8 cellular contexts compared by ENCODE assay signal in the genomic region with DNA sequence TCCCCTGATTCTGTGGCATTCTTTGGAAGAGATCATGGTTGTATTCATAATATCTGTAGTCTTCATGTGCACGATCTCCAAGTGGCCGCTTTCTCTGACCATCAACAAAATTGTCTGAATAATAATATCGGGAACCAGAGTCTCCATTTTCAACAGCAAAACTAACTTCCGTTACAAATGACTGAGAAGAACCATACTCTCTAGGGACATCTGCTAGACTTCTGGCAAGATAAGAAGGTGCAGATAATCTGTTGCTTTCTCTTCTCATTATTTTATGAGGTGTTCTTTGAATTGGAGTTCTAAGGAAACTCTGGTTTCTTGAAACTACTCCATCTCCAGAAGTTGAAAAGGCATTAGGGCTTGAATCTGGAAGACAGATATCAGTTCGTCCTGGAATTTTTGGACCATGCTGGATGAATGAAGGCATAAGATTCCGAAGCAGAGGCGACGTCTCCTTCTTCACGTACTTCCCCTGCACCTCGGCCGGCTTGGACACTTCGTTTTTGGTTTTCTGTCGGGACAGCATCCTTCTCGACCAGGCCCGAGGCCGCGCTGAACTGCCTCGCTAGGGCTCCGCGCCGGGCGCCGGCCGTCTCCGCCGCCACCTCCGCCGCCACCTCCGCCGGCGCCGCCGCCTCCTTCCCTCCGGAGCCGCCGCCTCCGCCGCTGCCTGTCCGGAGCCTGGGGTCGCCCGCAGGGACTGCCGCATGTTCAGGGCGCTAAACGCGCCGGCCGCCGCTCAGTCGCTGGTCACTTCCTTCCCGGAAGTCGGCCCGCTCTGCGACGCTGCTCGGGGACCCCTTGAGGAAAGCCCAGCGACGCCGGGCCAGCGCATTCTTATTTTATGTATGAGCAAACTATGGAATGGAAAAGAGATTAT. TPM values are rescaled to one million over a fixed set of nuclear protein-coding genes. Genes with fewer than 3 reads are reported as not detected.
DNase-seq lines count a peak whose midpoint lies in the region; ATAC-seq and TF ChIP-seq lines count a peak whose summit lies in the region.
"Not testable (repeated sequence)": the region's sequence is repeated elsewhere in the genome, so short reads cannot be mapped to it uniquely, and the experiment has no call there.

No MANE protein-coding gene starts in this region.

- H3K27me3 ChIP-seq in skeletal muscle tissue (ENCODE audit: control insufficient read depth in 3 of 3, insufficient read depth in 3 of 3, low read length in 3 of 3): not testable (repeated sequence)

- not testable (repeated sequence) for H3K4me1 ChIP-seq in skeletal muscle tissue (ENCODE audit: control insufficient read depth in 3 of 3, insufficient read depth in 3 of 3, low read length in 3 of 3); urinary bladder (ENCODE audit: insufficient read depth)

- peak; percentile 24 for DNase-seq in activated CD4-positive, alpha-beta memory T cell treated with anti-CD3 and anti-CD28 coated beads, Interleukin-2, amount 10 ng/mL, durations not matched to agents 7 days and 5 days
- DNase-seq in central memory CD8-positive, alpha-beta T cell (ENCODE audit: low spot score in 2 of 2): not testable (repeated sequence)
- DNase-seq in iPS-NIHi7 (ENCODE audit: extremely low spot score): peak; percentile 10

- 28% methylated on average over 59 of the region's 59 CpGs for WGBS in urinary bladder

- not testable (repeated sequence) for H3K9me3 Mint-ChIP-seq in activated CD4-positive, alpha-beta memory T cell treated with anti-CD3 and anti-CD28 coated beads, Interleukin-2, amount 10 ng/mL, durations not matched to agents 7 days and 5 days; central memory CD8-positive, alpha-beta T cell

- TF ChIP-seq POLR2A in GM15510 (IDR thresholded peaks at IDR 0.05; ENCODE audit: borderline replicate concordance, extremely low read depth, insufficient read length): peak; percentile 38

- not testable (repeated sequence) for H3K36me3 Mint-ChIP-seq in activated CD4-positive, alpha-beta memory T cell treated with anti-CD3 and anti-CD28 coated beads, Interleukin-2, amount 10 ng/mL, durations not matched to agents 7 days and 5 days (ENCODE audit: low read depth); central memory CD8-positive, alpha-beta T cell (ENCODE audit: insufficient read depth)

- not testable (repeated sequence) for H3K27me3 Mint-ChIP-seq in activated CD4-positive, alpha-beta memory T cell treated with anti-CD3 and anti-CD28 coated beads, Interleukin-2, amount 10 ng/mL, durations not matched to agents 7 days and 5 days
- peaks cover 18% of the 10 kb centered on the region for H3K27me3 Mint-ChIP-seq in central memory CD8-positive, alpha-beta T cell

- peak overlapping the region; percentile 68 for H3K4me3 Mint-ChIP-seq in activated CD4-positive, alpha-beta memory T cell treated with anti-CD3 and anti-CD28 coated beads, Interleukin-2, amount 10 ng/mL, durations not matched to agents 7 days and 5 days
- peak overlapping the region; percentile 40 for H3K4me3 Mint-ChIP-seq in central memory CD8-positive, alpha-beta T cell

- ATAC-seq in GM21786 (IDR thresholded peaks at IDR 0.05; ENCODE audit: unreplicated experiment): peak; percentile 54
- peak; percentile 52 for ATAC-seq in HG03521 (IDR thresholded peaks at IDR 0.05; ENCODE audit: unreplicated experiment)
- ATAC-seq in central memory CD8-positive, alpha-beta T cell (replicated peaks; ENCODE audit: extremely low read depth, poor library complexity, severe bottlenecking): not testable (repeated sequence)

- peak overlapping the region; percentile 33 to 68 (median 50) for H3K9ac ChIP-seq in skeletal muscle tissue (ENCODE audit: low read depth in 1 of 3, low read length in 3 of 3)

- peak overlapping the region; percentile 40 for H3K27ac ChIP-seq in skeletal muscle tissue (ENCODE audit: low read depth, low read length)
- H3K27ac ChIP-seq in urinary bladder (ENCODE audit: low read depth): peak overlapping the region; percentile 81

- not testable (repeated sequence) for H3K9me3 ChIP-seq in skeletal muscle tissue (ENCODE audit: control insufficient read depth in 3 of 3, low read length in 3 of 3)

- not testable (repeated sequence) for H3K36me3 ChIP-seq in skeletal muscle tissue (ENCODE audit: control insufficient read depth in 3 of 3, insufficient read depth in 3 of 3, low read length in 3 of 3); urinary bladder (ENCODE audit: insufficient read depth)

- H3K27ac Mint-ChIP-seq in activated CD4-positive, alpha-beta memory T cell treated with anti-CD3 and anti-CD28 coated beads, Interleukin-2, amount 10 ng/mL, durations not matched to agents 7 days and 5 days: peak overlapping the region; percentile 21
- not testable (repeated sequence) for H3K27ac Mint-ChIP-seq in central memory CD8-positive, alpha-beta T cell (ENCODE audit: low read depth)

- CTCF ChIA-PET in activated CD4-positive, alpha-beta memory T cell treated with anti-CD3 and anti-CD28 coated beads, Interleukin-2, amount 10 ng/mL, durations not matched to agents 7 days and 5 days (lab: Charles Lee): not testable (repeated sequence)

- POLR2A ChIA-PET in activated CD4-positive, alpha-beta memory T cell treated with anti-CD3 and anti-CD28 coated beads, Interleukin-2, amount 10 ng/mL, durations not matched to agents 7 days and 5 days (lab: Charles Lee): not testable (repeated sequence)

- H3K4me3 ChIP-seq in skeletal muscle tissue (ENCODE audit: low read length in 3 of 3) (peak overlapping the region; percentile 58 to 65 (median 62)), urinary bladder (ENCODE audit: low read depth, low read length) (peak overlapping the region; percentile 57)

- not testable (repeated sequence) for H3K4me1 Mint-ChIP-seq in activated CD4-positive, alpha-beta memory T cell treated with anti-CD3 and anti-CD28 coated beads, Interleukin-2, amount 10 ng/mL, durations not matched to agents 7 days and 5 days; central memory CD8-positive, alpha-beta T cell

RNA-seq across cellular contexts. Expression of a gene that starts 6.4 kb away (rescaled TPM):
- total RNA-seq in activated CD4-positive, alpha-beta memory T cell treated with anti-CD3 and anti-CD28 coated beads, Interleukin-2, amount 10 ng/mL, durations not matched to agents 7 days and 5 days: under 1 TPM; 0.25 to 0.50 TPM
- total RNA-seq in skeletal muscle tissue (2.1 TPM), urinary bladder (2.3 TPM)
- 1.0 TPM for polyA plus RNA-seq in urinary bladder
